Comparison of ENCODE assay signal across 15 cellular contexts in the genomic region with DNA sequence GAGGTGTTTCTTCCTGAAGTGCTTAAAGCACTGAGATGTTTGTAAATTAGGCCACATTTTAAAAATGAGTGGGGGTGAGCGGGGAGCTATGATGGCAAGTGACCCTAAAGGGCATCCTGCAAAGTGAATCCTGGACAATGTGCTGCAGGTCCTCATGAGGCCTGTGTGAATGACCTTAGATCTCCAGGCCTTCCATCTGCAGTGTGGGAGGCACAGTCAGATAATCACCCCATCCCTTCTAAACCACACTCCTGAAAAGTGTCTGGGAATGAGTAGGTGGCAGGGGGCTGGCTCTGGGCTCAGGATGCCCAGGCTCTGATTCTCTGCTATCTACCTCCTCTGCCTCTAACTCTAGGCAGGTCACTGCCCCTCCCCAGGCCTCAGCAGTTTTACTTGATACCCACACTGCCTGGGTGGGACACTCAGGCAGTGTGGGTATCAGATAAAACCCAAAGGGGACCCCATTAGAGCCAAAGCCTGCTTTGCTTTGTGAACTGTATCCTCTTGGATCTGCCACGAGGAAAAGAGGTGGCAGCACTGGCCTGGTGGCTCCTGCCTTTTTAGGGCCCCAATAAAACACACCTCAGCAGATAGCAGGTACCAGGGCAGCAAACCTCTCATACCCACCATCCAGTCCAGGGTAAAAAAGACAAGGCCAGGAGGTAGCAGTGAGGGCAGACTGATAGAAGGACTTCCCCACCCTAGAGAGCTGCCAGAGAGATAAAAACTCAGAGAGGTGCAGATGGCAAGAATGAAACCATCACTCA. TPM values are rescaled to one million over a fixed set of nuclear protein-coding genes. Genes with fewer than 3 reads are reported as not detected.
DNase-seq lines count a peak whose midpoint lies in the region; ATAC-seq and TF ChIP-seq lines count a peak whose summit lies in the region.
"Had no signal": no experiment of that assay in that cellular context is flagged by ENCODE, and none has a peak within 500 bp of the region (broad histone marks: within the 10 kb centered on the region; RNA-seq: fewer than 3 reads in every experiment).

No MANE protein-coding gene starts in this region.

- H3K27ac ChIP-seq in CD4-positive, alpha-beta memory T cell (ENCODE audit: low read depth, low read length) = no peak overlapping the region
- no peak overlapping the region for H3K27ac ChIP-seq in neural progenitor cell
- no peak overlapping the region for H3K27ac ChIP-seq in lower lobe of right lung

- peak overlapping the region; percentile 93 for H3K4me2 ChIP-seq in neural progenitor cell

- ATAC-seq in GM21576 (IDR thresholded peaks at IDR 0.05; ENCODE audit: unreplicated experiment) (no peak), lower lobe of right lung (no peak)
- ATAC-seq in activated CD8-positive, alpha-beta T cell treated with anti-CD3 and anti-CD28 coated beads, Interleukin-2, amount 10 ng/mL, durations not matched to agents 7 days and 5 days = no peak
- ATAC-seq: activated CD8-positive, alpha-beta memory T cell treated with anti-CD3 and anti-CD28 coated beads, Interleukin-2, amount 10 ng/mL, durations not matched to agents 7 days and 5 days; PC-3 had no signal

- no peak overlapping the region for H3K4me3 ChIP-seq in CD4-positive, alpha-beta memory T cell (ENCODE audit: low read length in 2 of 2)
- H3K4me3 ChIP-seq in NT2/D1 (ENCODE audit: insufficient read length, low read depth) = no peak overlapping the region
- H3K4me3 ChIP-seq in neural progenitor cell = no peak overlapping the region
- H3K4me3 ChIP-seq in lower lobe of right lung = no peak overlapping the region
- H3K4me3 ChIP-seq: skin epidermis had no signal

- no peaks in the 10 kb centered on the region for H3K9me3 ChIP-seq in CD4-positive, alpha-beta memory T cell (ENCODE audit: control insufficient read depth in 1 of 2, low read length in 2 of 2)
- H3K9me3 ChIP-seq in NT2/D1 (ENCODE audit: insufficient read depth, low read length) (no peaks in the 10 kb centered on the region), neural progenitor cell (ENCODE audit: low read depth) (no peaks in the 10 kb centered on the region), lower lobe of right lung (no peaks in the 10 kb centered on the region)

- no peaks in the 10 kb centered on the region for H3F3A ChIP-seq in neural progenitor cell (ENCODE audit: low read depth)

- H3K9me3 Mint-ChIP-seq in CD4-positive, alpha-beta memory T cell = peaks cover 0 to 3% (median 0%) of the 10 kb centered on the region in 8 donors
- H3K9me3 Mint-ChIP-seq in glutamatergic neuron (ENCODE audit: unreplicated experiment) (peaks cover 2% of the 10 kb centered on the region), neural progenitor cell (no peaks in the 10 kb centered on the region)
- no peaks in the 10 kb centered on the region for H3K9me3 Mint-ChIP-seq in activated CD8-positive, alpha-beta T cell treated with anti-CD3 and anti-CD28 coated beads, Interleukin-2, amount 10 ng/mL, durations not matched to agents 7 days and 5 days (ENCODE audit: insufficient read depth)
- H3K9me3 Mint-ChIP-seq: T-helper 2 cell treated with Interferon-gamma antibody and Interleukin-4, amounts not matched to agents 5 μg/mL and 100 μg/mL, for 36 hours had no signal

- peaks cover 31% of the 10 kb centered on the region for H3K4me1 ChIP-seq in CD4-positive, alpha-beta memory T cell (ENCODE audit: insufficient read depth, low read length)
- H3K4me1 ChIP-seq in NT2/D1 (ENCODE audit: insufficient read depth, insufficient read length) (peaks cover 21% of the 10 kb centered on the region), neural progenitor cell (peaks cover 16% of the 10 kb centered on the region), lower lobe of right lung (peaks cover 52% of the 10 kb centered on the region)

- H3K4me3 Mint-ChIP-seq in CD4-positive, alpha-beta memory T cell = peak overlapping the region in 4 of 8 donors; percentile 2 to 86 (median 82)
- H3K4me3 Mint-ChIP-seq in glutamatergic neuron (ENCODE audit: unreplicated experiment) (peak overlapping the region; percentile 82), neural progenitor cell (no peak overlapping the region)
- no peak overlapping the region for H3K4me3 Mint-ChIP-seq in activated CD8-positive, alpha-beta T cell treated with anti-CD3 and anti-CD28 coated beads, Interleukin-2, amount 10 ng/mL, durations not matched to agents 7 days and 5 days

- H3K27me3 ChIP-seq in CD4-positive, alpha-beta memory T cell (ENCODE audit: insufficient read depth, low read length) = no peaks in the 10 kb centered on the region
- H3K27me3 ChIP-seq in NT2/D1 (ENCODE audit: insufficient read depth, insufficient read length) (peaks cover 9% of the 10 kb centered on the region), neural progenitor cell (peaks cover 25% of the 10 kb centered on the region), lower lobe of right lung (ENCODE audit: low read depth) (peaks cover 5% of the 10 kb centered on the region)

- no peak for DNase-seq in CD4-positive, alpha-beta memory T cell
- DNase-seq in NT2/D1 (ENCODE audit: low read depth, low spot score) (no peak), glutamatergic neuron (no peak), neural progenitor cell (ENCODE audit: low spot score) (peak; percentile 1), lower lobe of right lung (no peak), nucleus accumbens (lab: John Stamatoyannopoulos, UW) (no peak)
- no peak for DNase-seq in activated CD8-positive, alpha-beta T cell treated with anti-CD3 and anti-CD28 coated beads, Interleukin-2, amount 10 ng/mL, durations not matched to agents 7 days and 5 days
- DNase-seq: activated CD8-positive, alpha-beta memory T cell treated with anti-CD3 and anti-CD28 coated beads, Interleukin-2, amount 10 ng/mL, durations not matched to agents 7 days and 5 days; activated effector memory CD4-positive, alpha-beta T cell treated with anti-CD3 and anti-CD28 coated beads, Interleukin-2, amount 50 U/mL, for 16 hours; kidney; PC-3; stimulated activated CD4-positive, alpha-beta T cell treated with anti-CD3 and anti-CD28 coated beads, Interleukin-4, amount 100 ng/mL, for 24 hours had no signal

- H3K36me3 ChIP-seq in CD4-positive, alpha-beta memory T cell (ENCODE audit: insufficient read depth, low read length) = no peaks in the 10 kb centered on the region
- H3K36me3 ChIP-seq in NT2/D1 (ENCODE audit: insufficient read depth, insufficient read length, low read length) (no peaks in the 10 kb centered on the region), neural progenitor cell (no peaks in the 10 kb centered on the region), lower lobe of right lung (no peaks in the 10 kb centered on the region)

- H3K79me2 ChIP-seq in neural progenitor cell (ENCODE audit: low read depth) = no peaks in the 10 kb centered on the region

- no peak overlapping the region for H2AFZ ChIP-seq in neural progenitor cell (replicated peaks)

- H3K27ac Mint-ChIP-seq in CD4-positive, alpha-beta memory T cell = peak overlapping the region in 5 of 7 donors; percentile 14 to 77 (median 48)
- H3K27ac Mint-ChIP-seq in glutamatergic neuron (ENCODE audit: unreplicated experiment) = no peak overlapping the region
- H3K27ac Mint-ChIP-seq in neural progenitor cell = no peak overlapping the region
- no peak overlapping the region for H3K27ac Mint-ChIP-seq in activated CD8-positive, alpha-beta T cell treated with anti-CD3 and anti-CD28 coated beads, Interleukin-2, amount 10 ng/mL, durations not matched to agents 7 days and 5 days
- H3K27ac Mint-ChIP-seq: activated CD8-positive, alpha-beta memory T cell treated with anti-CD3 and anti-CD28 coated beads, Interleukin-2, amount 10 ng/mL, durations not matched to agents 7 days and 5 days; T-helper 2 cell treated with Interferon-gamma antibody and Interleukin-4, amounts not matched to agents 5 μg/mL and 100 μg/mL, for 36 hours had no signal

- H3K9ac ChIP-seq in NT2/D1 (ENCODE audit: insufficient read length, low read depth) (peak overlapping the region; percentile 32), neural progenitor cell (no peak overlapping the region)

- no peak for TF ChIP-seq CTCF in glutamatergic neuron (IDR thresholded peaks at IDR 0.05; ENCODE audit: partially characterized antibody, unreplicated experiment)
- no peak for TF ChIP-seq CTCF in neural progenitor cell (IDR thresholded peaks at IDR 0.05)
- no peak for TF ChIP-seq CTCF in lower lobe of right lung (IDR thresholded peaks at IDR 0.05)

- H3K36me3 Mint-ChIP-seq in CD4-positive, alpha-beta memory T cell = no peaks in the 10 kb centered on the region
- H3K36me3 Mint-ChIP-seq in glutamatergic neuron (ENCODE audit: unreplicated experiment) = no peaks in the 10 kb centered on the region
- H3K36me3 Mint-ChIP-seq in neural progenitor cell = no peaks in the 10 kb centered on the region
- no peaks in the 10 kb centered on the region for H3K36me3 Mint-ChIP-seq in activated CD8-positive, alpha-beta T cell treated with anti-CD3 and anti-CD28 coated beads, Interleukin-2, amount 10 ng/mL, durations not matched to agents 7 days and 5 days (ENCODE audit: low read depth)
- H3K36me3 Mint-ChIP-seq: activated CD8-positive, alpha-beta memory T cell treated with anti-CD3 and anti-CD28 coated beads, Interleukin-2, amount 10 ng/mL, durations not matched to agents 7 days and 5 days had no signal

- peaks cover 7% of the 10 kb centered on the region for H4K20me1 ChIP-seq in neural progenitor cell (ENCODE audit: low read depth)

- CTCF ChIA-PET in CD4-positive, alpha-beta memory T cell (lab: Charles Lee; ENCODE audit: partially characterized antibody) = interaction anchor here (1.8 to 2.7 kb wide), 2 partner anchors 10 to 29 kb away, joined by 7 to 20 read pairs; a partner anchor contains a TSS
- CTCF ChIA-PET in activated CD8-positive, alpha-beta T cell treated with anti-CD3 and anti-CD28 coated beads, Interleukin-2, amount 10 ng/mL, durations not matched to agents 7 days and 5 days (lab: Charles Lee) = interaction anchor here (1.0 to 2.8 kb wide), 6 partner anchors 10 to 394 kb away, joined by 3 to 28 read pairs (median 6); a partner anchor contains a TSS

- intact Hi-C loops in CD4-positive, alpha-beta memory T cell (cut with micrococcal nuclease) = no loop called here
- intact Hi-C loops in lower lobe of right lung (cut with DNase I) = no loop called here

- POLR2A ChIA-PET in CD4-positive, alpha-beta memory T cell (lab: Charles Lee; ENCODE audit: partially characterized antibody) = interaction anchor here (1.1 to 3.8 kb wide), 3 partner anchors 10 to 44 kb away, joined by 3 to 31 read pairs (median 10); a partner anchor contains a TSS
- POLR2A ChIA-PET in activated CD8-positive, alpha-beta T cell treated with anti-CD3 and anti-CD28 coated beads, Interleukin-2, amount 10 ng/mL, durations not matched to agents 7 days and 5 days (lab: Charles Lee) = no interaction called here

- H3K4me1 Mint-ChIP-seq in CD4-positive, alpha-beta memory T cell = peaks cover 10 to 41% (median 23%) of the 10 kb centered on the region in 4 donors
- H3K4me1 Mint-ChIP-seq in glutamatergic neuron (ENCODE audit: low read depth, unreplicated experiment) (peaks cover 11% of the 10 kb centered on the region), neural progenitor cell (peaks cover 30% of the 10 kb centered on the region)
- H3K4me1 Mint-ChIP-seq in activated CD8-positive, alpha-beta T cell treated with anti-CD3 and anti-CD28 coated beads, Interleukin-2, amount 10 ng/mL, durations not matched to agents 7 days and 5 days (ENCODE audit: low read depth) = peaks cover 31% of the 10 kb centered on the region

- no peaks in the 10 kb centered on the region for H3K27me3 Mint-ChIP-seq in CD4-positive, alpha-beta memory T cell
- peaks cover 16% of the 10 kb centered on the region for H3K27me3 Mint-ChIP-seq in glutamatergic neuron (ENCODE audit: unreplicated experiment)
- peaks cover 10% of the 10 kb centered on the region for H3K27me3 Mint-ChIP-seq in neural progenitor cell (ENCODE audit: insufficient read depth, low read depth)
- H3K27me3 Mint-ChIP-seq in activated CD8-positive, alpha-beta T cell treated with anti-CD3 and anti-CD28 coated beads, Interleukin-2, amount 10 ng/mL, durations not matched to agents 7 days and 5 days (ENCODE audit: low read depth) = peaks cover 13% of the 10 kb centered on the region

RNA-seq across cellular contexts. Expression of a gene that starts 10.5 kb away (rescaled TPM):
- total RNA-seq in CD4-positive, alpha-beta memory T cell = 10 to 100 TPM; 23.0 to 23.5 TPM
- polyA plus RNA-seq in CD4-positive, alpha-beta memory T cell = 10 to 100 TPM; 24.9 to 27.0 TPM
- total RNA-seq in glutamatergic neuron (ENCODE audit: unreplicated experiment) (13.5 TPM), neural progenitor cell (ENCODE audit: low replicate concordance) (13.0 and 17.7 TPM in 2 replicates), lower lobe of right lung (126 TPM)
- 1 to 10 TPM; 4.0 to 4.5 TPM for total RNA-seq in activated CD8-positive, alpha-beta T cell treated with anti-CD3 and anti-CD28 coated beads, Interleukin-2, amount 10 ng/mL, durations not matched to agents 7 days and 5 days

RNA-seq across cellular contexts. Expression of a gene that starts 30.9 kb away (rescaled TPM):
- 100 to 1,000 TPM; 194 to 202 TPM for total RNA-seq in CD4-positive, alpha-beta memory T cell
- polyA plus RNA-seq in CD4-positive, alpha-beta memory T cell = 10 to 100 TPM; 13.2 to 24.1 TPM
- total RNA-seq in glutamatergic neuron (ENCODE audit: unreplicated experiment) (6.9 TPM), neural progenitor cell (ENCODE audit: low replicate concordance) (20.5 and 38.0 TPM in 2 replicates), lower lobe of right lung (104 TPM)
- total RNA-seq in activated CD8-positive, alpha-beta T cell treated with anti-CD3 and anti-CD28 coated beads, Interleukin-2, amount 10 ng/mL, durations not matched to agents 7 days and 5 days = 100 to 1,000 TPM; 104 to 105 TPM

RNA-seq across cellular contexts. Expression of a gene that starts 31.1 kb away (rescaled TPM):
- total RNA-seq in CD4-positive, alpha-beta memory T cell = 100 to 1,000 TPM; 144 to 157 TPM
- polyA plus RNA-seq in CD4-positive, alpha-beta memory T cell = 10 to 100 TPM in 1 of 2 donors, 1 to 10 TPM in 1; 9.5 to 36.8 TPM
- total RNA-seq in glutamatergic neuron (ENCODE audit: unreplicated experiment) (20.5 TPM), neural progenitor cell (ENCODE audit: low replicate concordance) (17.6 and 46.1 TPM in 2 replicates), lower lobe of right lung (276 TPM)
- 10 to 100 TPM; 84.3 to 89.6 TPM for total RNA-seq in activated CD8-positive, alpha-beta T cell treated with anti-CD3 and anti-CD28 coated beads, Interleukin-2, amount 10 ng/mL, durations not matched to agents 7 days and 5 days

Comparison
In these comparisons a context has a peak if more than half of its experiments do, and no peak if none do; other contexts are left out.
1. H3K27ac Mint-ChIP-seq: peak in CD4-positive, alpha-beta memory T cell (5 of 7); none in glutamatergic neuron (single experiment), neural progenitor cell (single experiment) and activated CD8-positive, alpha-beta T cell treated with anti-CD3 and anti-CD28 coated beads, Interleukin-2, amount 10 ng/mL, durations not matched to agents 7 days and 5 days (single experiment).